Comparison of ENCODE assay signal across 10 cellular contexts in the genomic region with DNA sequence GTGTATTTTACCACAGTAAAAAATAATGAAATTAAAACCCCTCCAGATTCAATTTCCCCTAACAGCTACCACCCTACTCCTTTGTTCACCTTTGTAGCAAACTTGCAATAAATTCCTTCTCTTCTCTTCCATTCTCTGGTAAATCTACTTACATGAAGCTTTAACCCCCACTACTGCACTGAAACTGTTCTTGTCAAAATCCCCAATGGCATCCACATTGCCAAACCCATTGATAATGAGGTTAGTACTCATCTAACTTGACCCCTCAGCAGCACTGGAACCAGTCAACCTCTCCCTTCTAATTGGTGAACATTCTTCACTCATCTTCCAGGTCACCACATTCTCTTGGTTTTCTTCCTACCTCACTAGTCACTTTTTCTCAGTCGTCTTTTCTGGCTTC. TPM values are rescaled to one million over a fixed set of nuclear protein-coding genes. Genes with fewer than 3 reads are reported as not detected.
"Had no signal": no experiment of that assay in that cellular context is flagged by ENCODE, and none has a peak within 500 bp of the region (broad histone marks: within the 10 kb centered on the region; RNA-seq: fewer than 3 reads in every experiment).

No MANE protein-coding gene starts in this region.

- FAIRE-seq: HepG2, HTR-8/SVneo, K562 had no signal

- H3K27ac ChIP-seq: HL-60, KMS-11 had no signal

- ATAC-seq: HepG2, K562 had no signal

- H3K4me3 ChIP-seq: K562 had no signal

- DNase-seq: IMR-90, KBM-7, KG1 had no signal

RNA-seq across cellular contexts. Expression of a gene that starts 29.6 kb away (rescaled TPM):
- total RNA-seq: HepG2, HT-29, K562 had no signal
- polyA plus RNA-seq: HepG2, IgD-negative memory B cell, IMR-90, K562 had no signal
